9 cellular contexts compared by ENCODE assay signal in the genomic region with DNA sequence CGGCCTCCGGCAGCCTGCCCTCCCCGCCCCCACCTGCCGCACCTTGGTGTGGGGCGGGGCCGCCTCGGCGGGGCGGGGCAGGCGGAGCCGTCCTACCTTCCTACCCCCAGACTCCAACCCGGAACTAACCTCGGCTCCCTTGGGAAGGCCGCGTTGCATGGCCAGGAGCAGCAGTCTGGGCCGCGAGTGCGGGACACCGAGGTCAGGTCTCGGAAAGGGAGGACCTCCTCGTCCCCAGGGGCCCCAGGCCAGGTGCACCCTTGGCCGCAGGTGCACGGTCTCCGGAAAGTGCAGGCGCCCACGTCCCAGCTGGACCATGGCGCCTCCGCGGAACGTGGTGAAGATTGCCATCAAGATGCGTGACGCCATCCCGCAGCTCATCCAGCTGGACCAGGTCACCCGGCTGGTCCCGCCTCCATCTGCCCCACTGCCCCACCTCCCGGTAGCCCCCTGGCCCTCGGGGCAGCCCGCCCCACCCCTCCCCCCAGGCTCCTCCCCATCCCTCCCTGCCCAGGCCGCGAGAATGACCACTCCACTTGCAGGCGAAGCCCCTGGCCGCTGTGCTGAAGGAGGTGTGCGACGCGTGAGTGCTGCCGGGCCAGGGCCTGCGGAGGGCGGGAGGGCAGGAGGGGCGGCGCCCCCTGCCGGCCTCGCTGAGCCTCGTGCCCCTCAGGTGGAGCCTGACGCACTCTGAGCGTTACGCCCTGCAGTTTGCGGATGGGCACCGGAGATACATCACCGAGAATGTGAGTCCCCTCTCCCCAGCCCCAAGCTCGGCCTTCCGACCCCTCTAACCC. TPM values are rescaled to one million over a fixed set of nuclear protein-coding genes. Genes with fewer than 3 reads are reported as not detected.
A peak's percentile ranks its signal among the peaks of the same experiment; 100 is the strongest.
DNase-seq lines count a peak whose midpoint lies in the region; ATAC-seq, FAIRE-seq and TF ChIP-seq lines count a peak whose summit lies in the region.
"Had no signal": no experiment of that assay in that cellular context is flagged by ENCODE, and none has a peak within 500 bp of the region (broad histone marks: within the 10 kb centered on the region; RNA-seq: fewer than 3 reads in every experiment).

A gene with protein sequence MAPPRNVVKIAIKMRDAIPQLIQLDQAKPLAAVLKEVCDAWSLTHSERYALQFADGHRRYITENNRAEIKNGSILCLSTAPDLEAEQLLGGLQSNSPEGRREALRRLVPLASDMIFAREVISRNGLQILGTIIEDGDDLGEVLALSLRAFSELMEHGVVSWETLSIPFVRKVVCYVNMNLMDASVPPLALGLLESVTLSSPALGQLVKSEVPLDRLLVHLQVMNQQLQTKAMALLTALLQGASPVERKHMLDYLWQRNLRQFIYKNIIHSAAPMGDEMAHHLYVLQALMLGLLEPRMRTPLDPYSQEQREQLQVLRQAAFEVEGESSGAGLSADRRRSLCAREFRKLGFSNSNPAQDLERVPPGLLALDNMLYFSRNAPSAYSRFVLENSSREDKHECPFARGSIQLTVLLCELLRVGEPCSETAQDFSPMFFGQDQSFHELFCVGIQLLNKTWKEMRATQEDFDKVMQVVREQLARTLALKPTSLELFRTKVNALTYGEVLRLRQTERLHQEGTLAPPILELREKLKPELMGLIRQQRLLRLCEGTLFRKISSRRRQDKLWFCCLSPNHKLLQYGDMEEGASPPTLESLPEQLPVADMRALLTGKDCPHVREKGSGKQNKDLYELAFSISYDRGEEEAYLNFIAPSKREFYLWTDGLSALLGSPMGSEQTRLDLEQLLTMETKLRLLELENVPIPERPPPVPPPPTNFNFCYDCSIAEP (plus strand): TSS at position 121 of the 797 bp plus-strand sequence. CDS start 196 bp downstream, at position 317.

- TF ChIP-seq CTCF in Panc1 (IDR thresholded peaks at IDR 0.05), result peak; percentile 62; the same call in 1 of the 2 replicates
- TF ChIP-seq CTCF in left ventricle myocardium inferior (IDR thresholded peaks at IDR 0.05; ENCODE audit: borderline replicate concordance), result peak; percentile 26
- no peak for TF ChIP-seq CTCF in BE2C (IDR thresholded peaks at IDR 0.05; ENCODE audit: low read depth, low read length)

- peak within 1 kb of the TSS; percentile 23; the same call in 1 of the 2 replicates for H3K27ac ChIP-seq in Panc1 (ENCODE audit: low read length)
- no peak within 1 kb of the TSS for H3K27ac ChIP-seq in left ventricle myocardium inferior (replicated peaks)

- H3K27me3 ChIP-seq in Panc1 (ENCODE audit: control insufficient read depth, insufficient read depth, low read length) (no peaks in the 10 kb centered on the region), left ventricle myocardium inferior (ENCODE audit: low read depth) (no peaks in the 10 kb centered on the region), BE2C (no peaks in the 10 kb centered on the region)

- CTCF ChIA-PET in Panc1 (lab: Charles Lee), result interaction anchor here (0.7 kb wide), 1 partner anchor 10 kb away, joined by 4 read pairs; no protein-coding TSS in a partner anchor

- TF ChIP-seq POLR2A in GM12891 (IDR thresholded peaks at IDR 0.05; ENCODE audit: low read depth, low read length), result no peak

- no peaks in the 10 kb centered on the region for H3K9me3 ChIP-seq in Panc1 (ENCODE audit: control insufficient read depth, insufficient read depth, low read depth, low read length)
- no peaks in the 10 kb centered on the region for H3K9me3 ChIP-seq in left ventricle myocardium inferior (replicated peaks)
- no peaks in the 10 kb centered on the region for H3K9me3 ChIP-seq in BE2C

- peaks cover 4% of the 10 kb centered on the region for H3K36me3 ChIP-seq in Panc1 (ENCODE audit: control insufficient read depth, insufficient read depth, low read length)
- peaks cover 75% of the 10 kb centered on the region for H3K36me3 ChIP-seq in left ventricle myocardium inferior
- peaks cover 60% of the 10 kb centered on the region for H3K36me3 ChIP-seq in BE2C

- POLR2A ChIA-PET in Panc1 (lab: Charles Lee), result no interaction called here

- in situ Hi-C loops in Panc1 (cut with HindIII; ENCODE audit: low pct_unique_long_range_greater_than_20kb, low sequenced_read_pairs), result no loop called here

- no TSS peak for BruUV-seq in Panc1 (replicated peaks; lab: Mats Ljungman, UMichigan)

- H3K4me1 ChIP-seq in Panc1 (ENCODE audit: control insufficient read depth, insufficient read depth, low read length), result peaks cover 14% of the 10 kb centered on the region
- H3K4me1 ChIP-seq in left ventricle myocardium inferior, result peaks cover 27% of the 10 kb centered on the region
- H3K4me1 ChIP-seq in BE2C, result no peaks in the 10 kb centered on the region

- DNase-seq in GM12891 (ENCODE audit: insufficient read length, low spot score), result no peak
- no peak for DNase-seq in Panc1 (ENCODE audit: low read depth, low spot score)
- no peak for DNase-seq in left ventricle myocardium inferior
- peak; percentile 40 for DNase-seq in retina
- DNase-seq in BE2C, result no peak
- DNase-seq in GM19239 (ENCODE audit: insufficient read length, low spot score), result no peak

- intact Hi-C loops in Panc1 (cut with micrococcal nuclease; ENCODE audit: unreplicated experiment), result no loop called here
- intact Hi-C loops in left ventricle myocardium inferior (cut with micrococcal nuclease), result no loop called here

- FAIRE-seq in GM12891 (lab: Jason Lieb, UNC) (peak; percentile 90), GM19239 (lab: Jason Lieb, UNC) (no peak)
- FAIRE-seq: colon had no signal

- ATAC-seq in Panc1 (peak; percentile 43), GM18861 (IDR thresholded peaks at IDR 0.05; ENCODE audit: unreplicated experiment) (no peak), HG02798 (IDR thresholded peaks at IDR 0.05; ENCODE audit: poor library complexity, unreplicated experiment) (no peak)

- H3K4me3 ChIP-seq in Panc1 (ENCODE audit: low read depth in 2 of 2, low read length in 2 of 2) (no peak within 1 kb of the TSS), left ventricle myocardium inferior (no peak within 1 kb of the TSS), BE2C (ENCODE audit: low read depth, low read length) (no peak within 1 kb of the TSS)

TF ChIP-seq in GM12891, 5 proteins besides CTCF, POLR2A, EP300 and RAD21:
- TF ChIP-seq SPI1 (IDR thresholded peaks at IDR 0.05; ENCODE audit: low read depth, low read length) (no peak), TAF1 (IDR thresholded peaks at IDR 0.05; ENCODE audit: low read depth, low read length) (no peak), POU2F2 (IDR thresholded peaks at IDR 0.05; ENCODE audit: low read depth, low read length) (no peak), PAX5 (IDR thresholded peaks at IDR 0.05; ENCODE audit: insufficient read depth, low read length, severe bottlenecking) (no peak), POLR2AphosphoS5 (IDR thresholded peaks at IDR 0.05; ENCODE audit: low read depth, low read length) (no peak)
TF ChIP-seq in GM12891: peak in this region for 0.

RNA-seq across cellular contexts. Expression of the gene that starts here (rescaled TPM):
- 1.5 TPM for polyA plus RNA-seq in GM12891 (2012; ENCODE audit: low read depth, missing spikeins)
- total RNA-seq in Panc1 (2021; ENCODE audit: unreplicated experiment) (2.0 TPM), left ventricle myocardium inferior (0.80 TPM)
- 1.6 TPM for polyA plus RNA-seq in Panc1 (2012; ENCODE audit: insufficient read length)
- polyA plus RNA-seq in BE2C (2012; ENCODE audit: insufficient read depth, insufficient read length, low read depth), result 7.8 TPM
